ENCODE assay signal across 28 cellular contexts in the genomic region with DNA sequence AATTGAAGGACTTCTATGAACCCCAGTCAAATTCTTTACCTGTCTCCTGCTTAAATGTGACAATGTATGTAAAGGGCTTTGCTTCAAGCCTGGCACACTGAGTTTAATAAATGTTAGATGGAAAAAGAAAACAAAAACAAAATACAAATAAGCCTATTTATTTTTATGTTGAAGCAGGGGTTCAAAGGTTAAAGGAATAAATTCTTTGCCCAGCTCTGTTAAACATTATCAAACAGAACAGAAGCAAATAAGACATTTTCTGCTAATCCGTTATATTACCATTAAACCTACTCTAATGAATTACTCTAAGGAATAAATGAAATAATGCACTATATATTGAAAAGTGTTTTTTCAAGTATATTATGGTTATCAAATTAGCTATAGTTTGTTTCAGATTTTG.
"Had no signal": no experiment of that assay in that cellular context is flagged by ENCODE, and none has a peak within 500 bp of the region (broad histone marks: within the 10 kb centered on the region; RNA-seq: fewer than 3 reads in every experiment).

No MANE protein-coding gene starts in this region.

- DNase-seq: naive thymus-derived CD4-positive, alpha-beta T cell; natural killer cell; occipital lobe; ovary; posterior cingulate gyrus; psoas muscle; right cardiac atrium; spleen; stimulated activated CD4-positive, alpha-beta T cell treated with anti-CD3 and anti-CD28 coated beads, Interleukin-15, amount 100 ng/mL, for 24 hours; stimulated activated CD4-positive, alpha-beta T cell treated with anti-CD3 and anti-CD28 coated beads, Interleukin-2, amount 100 ng/mL, for 24 hours; stimulated activated CD4-positive, alpha-beta T cell treated with anti-CD3 and anti-CD28 coated beads, Interleukin-2, amount 100 ng/mL, for 48 hours; stimulated activated CD4-positive, alpha-beta T cell treated with anti-CD3 and anti-CD28 coated beads, Interleukin-4, amount 100 ng/mL, for 24 hours; stimulated activated naive B cell treated with anti-CD40 and anti-IgM and Interleukin-4, amounts not matched to agents 10 μg/mL and 1 μg/mL and 100 μg/mL, for 72 hours; stimulated activated naive CD4-positive, alpha-beta T cell treated with Interleukin-2 at 50 U/mL for 16 hours; stomach; thyroid gland; trophoblast cell; upper lobe of left lung had no signal

- H3K27ac ChIP-seq: neural progenitor cell, ovary, parathyroid adenoma, psoas muscle, skin epidermis, spleen, stomach, thoracic aorta, thyroid gland, tibial nerve, upper lobe of left lung, vagina had no signal

- H3K9ac ChIP-seq: neural progenitor cell, parathyroid adenoma had no signal

- H3K36me3 ChIP-seq: neural progenitor cell, ovary, spleen, stomach, thoracic aorta, thyroid gland, tibial nerve, upper lobe of left lung, vagina had no signal

- H3K4me1 ChIP-seq: neural progenitor cell, parathyroid adenoma, psoas muscle, spleen, stomach, thyroid gland, upper lobe of left lung, vagina had no signal

- H3K27me3 ChIP-seq: neural progenitor cell, ovary, spleen, stomach, thyroid gland, tibial nerve, upper lobe of left lung, vagina had no signal

- ATAC-seq: naive thymus-derived CD4-positive, alpha-beta T cell; natural killer cell; psoas muscle; right cardiac atrium; sciatic nerve; stimulated activated effector memory CD8-positive, alpha-beta T cell treated with anti-CD3 and anti-CD28 coated beads, Interleukin-12 subunit alpha, Interleukin-12 subunit beta, amount 100 ng/mL, for 72 hours; stimulated activated naive B cell treated with anti-CD40 and anti-IgM and Interleukin-4, amounts not matched to agents 10 μg/mL and 1 μg/mL and 100 μg/mL, for 72 hours had no signal

- FAIRE-seq: urothelium cell line had no signal

- H2AFZ ChIP-seq: neural progenitor cell, parathyroid adenoma had no signal

- H3K9me3 ChIP-seq: ovary, psoas muscle, spleen, stomach, thoracic aorta, thyroid gland, tibial nerve, upper lobe of left lung, vagina had no signal

- H3K4me2 ChIP-seq: neural progenitor cell, smooth muscle cell had no signal

- H3K4me3 ChIP-seq: neural progenitor cell, ovary, psoas muscle, skin epidermis, smooth muscle cell, spleen, stomach, thoracic aorta, thyroid gland, tibial nerve, upper lobe of left lung, vagina had no signal

- H3K79me2 ChIP-seq: parathyroid adenoma had no signal
